1 cellular context compared by ENCODE assay signal in the genomic region with DNA sequence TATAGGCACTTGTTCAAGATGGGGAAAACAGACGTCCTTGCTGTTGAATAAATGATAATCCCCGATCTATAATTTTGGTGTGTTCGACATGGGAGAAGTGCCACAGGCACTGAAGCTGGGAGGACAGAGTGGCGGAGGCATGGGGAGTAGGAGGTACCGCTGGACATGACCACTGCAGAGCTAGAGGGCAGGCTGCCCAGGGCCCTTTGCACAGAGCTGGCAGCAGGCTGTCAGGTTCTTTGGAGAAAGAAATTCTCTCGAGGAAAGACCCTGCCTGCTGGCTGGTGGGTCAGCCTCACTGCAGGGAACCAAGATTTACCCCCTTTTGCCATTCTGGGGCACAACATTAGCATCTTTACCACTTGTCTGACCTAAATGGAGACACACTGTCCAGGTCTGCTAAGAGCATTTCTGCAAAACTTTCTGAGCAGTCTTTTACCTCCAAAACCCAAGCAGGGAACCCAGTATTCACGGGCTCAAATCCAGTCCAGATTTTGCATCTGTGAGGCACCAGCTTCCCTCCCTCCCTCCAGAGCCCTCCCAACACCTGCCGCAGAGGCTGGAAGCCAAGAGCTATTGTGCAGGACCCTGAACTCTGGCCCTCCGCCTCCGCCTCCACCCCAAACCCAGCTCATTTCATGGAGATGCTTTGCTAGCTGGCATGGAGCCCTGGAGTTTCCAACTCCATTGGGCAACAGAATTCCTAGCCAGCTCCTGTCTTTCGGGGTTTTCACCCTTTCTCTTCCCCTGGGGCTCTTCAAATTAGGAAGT.
TF ChIP-seq lines count a peak whose summit lies in the region.

No MANE protein-coding gene starts in this region.

TF ChIP-seq in HepG2, 621 proteins besides CTCF, POLR2A, EP300 and RAD21 (continued from another document and continues in another):
- TF ChIP-seq, protein P1, sequence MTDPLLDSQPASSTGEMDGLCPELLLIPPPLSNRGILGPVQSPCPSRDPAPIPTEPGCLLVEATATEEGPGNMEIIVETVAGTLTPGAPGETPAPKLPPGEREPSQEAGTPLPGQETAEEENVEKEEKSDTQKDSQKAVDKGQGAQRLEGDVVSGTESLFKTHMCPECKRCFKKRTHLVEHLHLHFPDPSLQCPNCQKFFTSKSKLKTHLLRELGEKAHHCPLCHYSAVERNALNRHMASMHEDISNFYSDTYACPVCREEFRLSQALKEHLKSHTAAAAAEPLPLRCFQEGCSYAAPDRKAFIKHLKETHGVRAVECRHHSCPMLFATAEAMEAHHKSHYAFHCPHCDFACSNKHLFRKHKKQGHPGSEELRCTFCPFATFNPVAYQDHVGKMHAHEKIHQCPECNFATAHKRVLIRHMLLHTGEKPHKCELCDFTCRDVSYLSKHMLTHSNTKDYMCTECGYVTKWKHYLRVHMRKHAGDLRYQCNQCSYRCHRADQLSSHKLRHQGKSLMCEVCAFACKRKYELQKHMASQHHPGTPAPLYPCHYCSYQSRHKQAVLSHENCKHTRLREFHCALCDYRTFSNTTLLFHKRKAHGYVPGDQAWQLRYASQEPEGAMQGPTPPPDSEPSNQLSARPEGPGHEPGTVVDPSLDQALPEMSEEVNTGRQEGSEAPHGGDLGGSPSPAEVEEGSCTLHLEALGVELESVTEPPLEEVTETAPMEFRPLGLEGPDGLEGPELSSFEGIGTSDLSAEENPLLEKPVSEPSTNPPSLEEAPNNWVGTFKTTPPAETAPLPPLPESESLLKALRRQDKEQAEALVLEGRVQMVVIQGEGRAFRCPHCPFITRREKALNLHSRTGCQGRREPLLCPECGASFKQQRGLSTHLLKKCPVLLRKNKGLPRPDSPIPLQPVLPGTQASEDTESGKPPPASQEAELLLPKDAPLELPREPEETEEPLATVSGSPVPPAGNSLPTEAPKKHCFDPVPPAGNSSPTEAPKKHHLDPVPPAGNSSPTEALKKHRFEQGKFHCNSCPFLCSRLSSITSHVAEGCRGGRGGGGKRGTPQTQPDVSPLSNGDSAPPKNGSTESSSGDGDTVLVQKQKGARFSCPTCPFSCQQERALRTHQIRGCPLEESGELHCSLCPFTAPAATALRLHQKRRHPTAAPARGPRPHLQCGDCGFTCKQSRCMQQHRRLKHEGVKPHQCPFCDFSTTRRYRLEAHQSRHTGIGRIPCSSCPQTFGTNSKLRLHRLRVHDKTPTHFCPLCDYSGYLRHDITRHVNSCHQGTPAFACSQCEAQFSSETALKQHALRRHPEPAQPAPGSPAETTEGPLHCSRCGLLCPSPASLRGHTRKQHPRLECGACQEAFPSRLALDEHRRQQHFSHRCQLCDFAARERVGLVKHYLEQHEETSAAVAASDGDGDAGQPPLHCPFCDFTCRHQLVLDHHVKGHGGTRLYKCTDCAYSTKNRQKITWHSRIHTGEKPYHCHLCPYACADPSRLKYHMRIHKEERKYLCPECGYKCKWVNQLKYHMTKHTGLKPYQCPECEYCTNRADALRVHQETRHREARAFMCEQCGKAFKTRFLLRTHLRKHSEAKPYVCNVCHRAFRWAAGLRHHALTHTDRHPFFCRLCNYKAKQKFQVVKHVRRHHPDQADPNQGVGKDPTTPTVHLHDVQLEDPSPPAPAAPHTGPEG (CRISPR knock-in tag; IDR thresholded peaks at IDR 0.05): no peak
- no peak for TF ChIP-seq ZFP36L2 (CRISPR knock-in tag; IDR thresholded peaks at IDR 0.05)
- no peak for TF ChIP-seq RNF2 (conservative IDR thresholded peaks at IDR 0.05; ENCODE audit: low read depth)
- TF ChIP-seq NFYB (CRISPR knock-in tag; IDR thresholded peaks at IDR 0.05): no peak
- no peak for TF ChIP-seq MLLT10 (CRISPR knock-in tag; IDR thresholded peaks at IDR 0.05)
- no peak for TF ChIP-seq ZNF776 (CRISPR knock-in tag; IDR thresholded peaks at IDR 0.05)
- TF ChIP-seq HDAC1 (CRISPR knock-in tag; IDR thresholded peaks at IDR 0.05): no peak
- TF ChIP-seq, protein P2, sequence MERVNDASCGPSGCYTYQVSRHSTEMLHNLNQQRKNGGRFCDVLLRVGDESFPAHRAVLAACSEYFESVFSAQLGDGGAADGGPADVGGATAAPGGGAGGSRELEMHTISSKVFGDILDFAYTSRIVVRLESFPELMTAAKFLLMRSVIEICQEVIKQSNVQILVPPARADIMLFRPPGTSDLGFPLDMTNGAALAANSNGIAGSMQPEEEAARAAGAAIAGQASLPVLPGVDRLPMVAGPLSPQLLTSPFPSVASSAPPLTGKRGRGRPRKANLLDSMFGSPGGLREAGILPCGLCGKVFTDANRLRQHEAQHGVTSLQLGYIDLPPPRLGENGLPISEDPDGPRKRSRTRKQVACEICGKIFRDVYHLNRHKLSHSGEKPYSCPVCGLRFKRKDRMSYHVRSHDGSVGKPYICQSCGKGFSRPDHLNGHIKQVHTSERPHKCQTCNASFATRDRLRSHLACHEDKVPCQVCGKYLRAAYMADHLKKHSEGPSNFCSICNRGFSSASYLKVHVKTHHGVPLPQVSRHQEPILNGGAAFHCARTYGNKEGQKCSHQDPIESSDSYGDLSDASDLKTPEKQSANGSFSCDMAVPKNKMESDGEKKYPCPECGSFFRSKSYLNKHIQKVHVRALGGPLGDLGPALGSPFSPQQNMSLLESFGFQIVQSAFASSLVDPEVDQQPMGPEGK (CRISPR knock-in tag; IDR thresholded peaks at IDR 0.05): peak; percentile 50; the same call in 1 of the 2 replicates
- TF ChIP-seq MTA1 (CRISPR knock-in tag; IDR thresholded peaks at IDR 0.05; ENCODE audit: borderline replicate concordance): no peak
- TF ChIP-seq GTF2F1 (IDR thresholded peaks at IDR 0.05; ENCODE audit: low read length): no peak
- TF ChIP-seq SMYD3 (CRISPR knock-in tag; IDR thresholded peaks at IDR 0.05): no peak
- no peak for TF ChIP-seq ZNF839 (CRISPR knock-in tag; IDR thresholded peaks at IDR 0.05; ENCODE audit: borderline replicate concordance)
- no peak for TF ChIP-seq TAF1 (CRISPR knock-in tag; IDR thresholded peaks at IDR 0.05)
- TF ChIP-seq ZNF224 (CRISPR knock-in tag; IDR thresholded peaks at IDR 0.05): no peak
- TF ChIP-seq HNRNPH1 (optimal IDR thresholded peaks at IDR 0.05; ENCODE audit: low read depth, low read length): no peak
- no peak for TF ChIP-seq ZBTB26 (CRISPR knock-in tag; IDR thresholded peaks at IDR 0.05; ENCODE audit: borderline replicate concordance)
- TF ChIP-seq ZNF616 (CRISPR knock-in tag; IDR thresholded peaks at IDR 0.05; ENCODE audit: low read depth): no peak
- TF ChIP-seq NONO (IDR thresholded peaks at IDR 0.05): no peak
- TF ChIP-seq NONO (CRISPR knock-in tag; conservative IDR thresholded peaks at IDR 0.05): no peak
- TF ChIP-seq TFDP2 (CRISPR knock-in tag; IDR thresholded peaks at IDR 0.05): peak; percentile 64
- TF ChIP-seq GABPB1 (CRISPR knock-in tag; IDR thresholded peaks at IDR 0.05): no peak
- no peak for TF ChIP-seq SP140L (CRISPR knock-in tag; IDR thresholded peaks at IDR 0.05; ENCODE audit: borderline replicate concordance)
- no peak for TF ChIP-seq ARNT2 (CRISPR knock-in tag; IDR thresholded peaks at IDR 0.05; ENCODE audit: low read depth)
- TF ChIP-seq STAT5B (CRISPR knock-in tag; IDR thresholded peaks at IDR 0.05): no peak
- TF ChIP-seq ZNF501 (CRISPR knock-in tag; IDR thresholded peaks at IDR 0.05): no peak
- no peak for TF ChIP-seq ZNF441 (CRISPR knock-in tag; IDR thresholded peaks at IDR 0.05; ENCODE audit: borderline replicate concordance)
- TF ChIP-seq BORCS8-MEF2B (CRISPR knock-in tag; IDR thresholded peaks at IDR 0.05): no peak
- no peak for TF ChIP-seq YEATS4 (CRISPR knock-in tag; IDR thresholded peaks at IDR 0.05; ENCODE audit: borderline replicate concordance)
- peak; percentile 85 for TF ChIP-seq HNF4A (CRISPR knock-in tag; IDR thresholded peaks at IDR 0.05)
- no peak for TF ChIP-seq MEIS1 (CRISPR knock-in tag; IDR thresholded peaks at IDR 0.05; ENCODE audit: borderline replicate concordance)
- TF ChIP-seq, protein P3, sequence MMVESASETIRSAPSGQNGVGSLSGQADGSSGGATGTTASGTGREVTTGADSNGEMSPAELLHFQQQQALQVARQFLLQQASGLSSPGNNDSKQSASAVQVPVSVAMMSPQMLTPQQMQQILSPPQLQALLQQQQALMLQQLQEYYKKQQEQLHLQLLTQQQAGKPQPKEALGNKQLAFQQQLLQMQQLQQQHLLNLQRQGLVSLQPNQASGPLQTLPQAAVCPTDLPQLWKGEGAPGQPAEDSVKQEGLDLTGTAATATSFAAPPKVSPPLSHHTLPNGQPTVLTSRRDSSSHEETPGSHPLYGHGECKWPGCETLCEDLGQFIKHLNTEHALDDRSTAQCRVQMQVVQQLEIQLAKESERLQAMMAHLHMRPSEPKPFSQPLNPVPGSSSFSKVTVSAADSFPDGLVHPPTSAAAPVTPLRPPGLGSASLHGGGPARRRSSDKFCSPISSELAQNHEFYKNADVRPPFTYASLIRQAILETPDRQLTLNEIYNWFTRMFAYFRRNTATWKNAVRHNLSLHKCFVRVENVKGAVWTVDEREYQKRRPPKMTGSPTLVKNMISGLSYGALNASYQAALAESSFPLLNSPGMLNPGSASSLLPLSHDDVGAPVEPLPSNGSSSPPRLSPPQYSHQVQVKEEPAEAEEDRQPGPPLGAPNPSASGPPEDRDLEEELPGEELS (CRISPR knock-in tag; IDR thresholded peaks at IDR 0.05): peak; percentile 42; the same call in 1 of the 2 replicates
- TF ChIP-seq ZSCAN9 (CRISPR knock-in tag; IDR thresholded peaks at IDR 0.05; ENCODE audit: borderline replicate concordance): no peak
- TF ChIP-seq ZFP1 (CRISPR knock-in tag; IDR thresholded peaks at IDR 0.05): no peak
- TF ChIP-seq PITX1 (CRISPR knock-in tag; IDR thresholded peaks at IDR 0.05): peak; percentile 69; the same call in 1 of the 2 replicates
- no peak for TF ChIP-seq GTF3A (CRISPR knock-in tag; conservative IDR thresholded peaks at IDR 0.05)
- no peak for TF ChIP-seq ZNF234 (CRISPR knock-in tag; conservative IDR thresholded peaks at IDR 0.05)
- 0 out of 2 replicates have a peak, but pooled peaks have one; percentile 40 for TF ChIP-seq KDM2A (CRISPR knock-in tag; IDR thresholded peaks at IDR 0.05; ENCODE audit: borderline replicate concordance, low read depth)
- TF ChIP-seq ZNF678 (CRISPR knock-in tag; IDR thresholded peaks at IDR 0.05): no peak
- no peak for TF ChIP-seq SOX6 (IDR thresholded peaks at IDR 0.05)
- TF ChIP-seq SOX6 (CRISPR knock-in tag; IDR thresholded peaks at IDR 0.05): peak; percentile 84
- TF ChIP-seq POLR2G (IDR thresholded peaks at IDR 0.05; ENCODE audit: low read depth, low read length): no peak
- no peak for TF ChIP-seq FOXC1 (CRISPR knock-in tag; IDR thresholded peaks at IDR 0.05; ENCODE audit: borderline replicate concordance)
- TF ChIP-seq TRIM24 (CRISPR knock-in tag; IDR thresholded peaks at IDR 0.05): no peak
- TF ChIP-seq MYC (CRISPR knock-in tag; IDR thresholded peaks at IDR 0.05; ENCODE audit: borderline replicate concordance): no peak; the same call in 1 of the 2 replicates
- 0 out of 2 replicates have a peak, but pooled peaks have one; percentile 18 for TF ChIP-seq GATAD2A (CRISPR knock-in tag; IDR thresholded peaks at IDR 0.05)
- no peak for TF ChIP-seq ZBTB33 (CRISPR knock-in tag; IDR thresholded peaks at IDR 0.05)
- no peak for TF ChIP-seq ZBTB20 (CRISPR knock-in tag; IDR thresholded peaks at IDR 0.05; ENCODE audit: borderline replicate concordance, low read depth)
- TF ChIP-seq ZNF335 (CRISPR knock-in tag; IDR thresholded peaks at IDR 0.05): no peak
- TF ChIP-seq ZNF652 (CRISPR knock-in tag; IDR thresholded peaks at IDR 0.05; ENCODE audit: borderline replicate concordance, low read depth): 0 out of 2 replicates have a peak, but pooled peaks have one; percentile 16
- no peak for TF ChIP-seq SP4 (CRISPR knock-in tag; IDR thresholded peaks at IDR 0.05)
- no peak for TF ChIP-seq STAG1 (CRISPR knock-in tag; IDR thresholded peaks at IDR 0.05)
- TF ChIP-seq ZNF749 (CRISPR knock-in tag; IDR thresholded peaks at IDR 0.05; ENCODE audit: borderline replicate concordance): no peak
- no peak for TF ChIP-seq ZNF782 (CRISPR knock-in tag; IDR thresholded peaks at IDR 0.05; ENCODE audit: borderline replicate concordance)
- peak; percentile 44; the same call in 1 of the 2 replicates for TF ChIP-seq HOXA3 (CRISPR knock-in tag; IDR thresholded peaks at IDR 0.05)
- no peak for TF ChIP-seq ZNF816 (CRISPR knock-in tag; IDR thresholded peaks at IDR 0.05; ENCODE audit: borderline replicate concordance)
- peak; percentile 50 for TF ChIP-seq XRCC5 (optimal IDR thresholded peaks at IDR 0.05; ENCODE audit: low read length)
- TF ChIP-seq SOX5 (CRISPR knock-in tag; IDR thresholded peaks at IDR 0.05; ENCODE audit: borderline replicate concordance): peak; percentile 65
- no peak for TF ChIP-seq ZNF552 (CRISPR knock-in tag; IDR thresholded peaks at IDR 0.05; ENCODE audit: borderline replicate concordance)
- no peak for TF ChIP-seq ZNF660 (CRISPR knock-in tag; IDR thresholded peaks at IDR 0.05; ENCODE audit: borderline replicate concordance, low read depth)
- no peak for TF ChIP-seq ZNF563 (CRISPR knock-in tag; IDR thresholded peaks at IDR 0.05)
